ENCODE assay signal across 9 cellular contexts in the genomic region with DNA sequence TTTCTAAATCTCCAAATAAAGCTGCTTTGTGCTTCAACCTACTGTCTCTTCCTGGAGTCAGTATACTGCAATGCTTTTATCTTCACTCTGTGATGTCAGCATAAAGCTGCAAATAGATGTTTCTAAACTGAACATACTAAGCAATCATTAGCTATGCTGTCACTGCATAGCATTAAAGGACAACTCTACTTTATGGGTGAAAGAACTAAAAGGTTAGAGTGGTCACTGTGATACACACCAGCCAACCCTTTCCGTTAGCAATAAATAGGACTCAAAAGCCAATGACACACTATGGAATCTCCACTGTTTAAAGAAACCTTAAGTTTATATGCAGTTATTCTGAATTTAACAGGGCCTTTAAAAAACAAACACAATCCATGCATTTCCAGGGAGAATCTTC. TPM values are rescaled to one million over a fixed set of nuclear protein-coding genes. Genes with fewer than 3 reads are reported as not detected.
DNase-seq lines count a peak whose midpoint lies in the region; ATAC-seq and TF ChIP-seq lines count a peak whose summit lies in the region.
"Had no signal": no experiment of that assay in that cellular context is flagged by ENCODE, and none has a peak within 500 bp of the region (broad histone marks: within the 10 kb centered on the region; RNA-seq: fewer than 3 reads in every experiment).

No MANE protein-coding gene starts in this region.

- POLR2A ChIA-PET in Panc1 (lab: Charles Lee), result no interaction called here

- WGBS in esophagus squamous epithelium, 2 donors, result 18 to 22% methylated on average over 1 of the region's 1 CpG
- WGBS in psoas muscle, 3 donors, result 22 to 41% (median 25%) methylated on average over 1 of the region's 1 CpG

- intact Hi-C loops in Panc1 (cut with micrococcal nuclease; ENCODE audit: unreplicated experiment), result loop anchor here (10.0 kb wide), 1 partner anchor 253 kb away; no protein-coding TSS in a partner anchor
- intact Hi-C loops in esophagus squamous epithelium (cut with DNase I), result no loop called here
- intact Hi-C loops in psoas muscle (cut with DNase I), result loop anchor here in 1 of 2 donors (10.0 kb wide), 1 partner anchor 93 kb away; no protein-coding TSS in a partner anchor

- ATAC-seq in Panc1, result no peak
- no peak for ATAC-seq in psoas muscle

- H3K4me3 ChIP-seq in Panc1 (ENCODE audit: low read depth in 2 of 2, low read length in 2 of 2), result peak overlapping the region; percentile 91 to 95; a peak in 3 of 4 replicates
- H3K4me3 ChIP-seq in esophagus squamous epithelium, result peak overlapping the region in 3 of 4 donors; percentile 63 to 95 (median 91)
- H3K4me3 ChIP-seq in psoas muscle, result peak overlapping the region; percentile 88

- H3K36me3 ChIP-seq in Panc1 (ENCODE audit: control insufficient read depth, insufficient read depth, low read length), result peaks cover 7% of the 10 kb centered on the region; the same call in 1 of the 2 replicates
- peaks cover 0 to 12% (median 0%) of the 10 kb centered on the region in 3 donors for H3K36me3 ChIP-seq in esophagus squamous epithelium
- H3K36me3 ChIP-seq in psoas muscle (ENCODE audit: insufficient read depth in 1 of 2, low read depth in 1 of 2), result peaks cover 0 to 18% of the 10 kb centered on the region in 2 donors

- in situ Hi-C loops in Panc1 (cut with HindIII; ENCODE audit: low pct_unique_long_range_greater_than_20kb, low sequenced_read_pairs), result no loop called here

- DNase-seq in ELR (ENCODE audit: low read depth), result peak; percentile 17
- DNase-seq in Panc1 (ENCODE audit: low read depth, low spot score), result no peak
- no peak for DNase-seq in esophagus squamous epithelium (lab: John Stamatoyannopoulos, UW)
- no peak for DNase-seq in psoas muscle
- no peak for DNase-seq in NCI-H526 treated with DMSO at 0.1 percent for 48 hours (lab: John Stamatoyannopoulos, UW)
- no peak for DNase-seq in epidermal melanocyte (ENCODE audit: insufficient read length, low spot score)
- DNase-seq in GM20000 (ENCODE audit: low spot score), result no peak
- no peak for DNase-seq in NCI-H2107 treated with DMSO at 0.1 percent for 48 hours (lab: John Stamatoyannopoulos, UW; ENCODE audit: unreplicated experiment)

- H3K4me1 ChIP-seq in Panc1 (ENCODE audit: control insufficient read depth, insufficient read depth, low read length) (peaks cover 16% of the 10 kb centered on the region), esophagus squamous epithelium (peaks cover 8 to 31% (median 16%) of the 10 kb centered on the region in 3 donors), psoas muscle (peaks cover 7% of the 10 kb centered on the region)

- H3K27ac ChIP-seq in Panc1 (ENCODE audit: low read length), result peak overlapping the region; percentile 87; the same call in 1 of the 2 replicates
- peak overlapping the region in 2 of 4 donors; percentile 94 to 97 for H3K27ac ChIP-seq in esophagus squamous epithelium
- peak overlapping the region; percentile 93 for H3K27ac ChIP-seq in psoas muscle

- H3K9me3 ChIP-seq in Panc1 (ENCODE audit: control insufficient read depth, insufficient read depth, low read depth, low read length) (peaks cover 3% of the 10 kb centered on the region; the same call in 1 of the 2 replicates), esophagus squamous epithelium (peaks cover 4 to 14% (median 10%) of the 10 kb centered on the region in 3 donors), psoas muscle (peaks cover 24% of the 10 kb centered on the region)

- no TSS peak for BruUV-seq in Panc1 (replicated peaks; lab: Mats Ljungman, UMichigan)

- H3K27me3 ChIP-seq in Panc1 (ENCODE audit: control insufficient read depth, insufficient read depth, low read length), result no peaks in the 10 kb centered on the region; the same call in 1 of the 2 replicates
- no peaks in the 10 kb centered on the region for H3K27me3 ChIP-seq in esophagus squamous epithelium
- H3K27me3 ChIP-seq in psoas muscle (ENCODE audit: insufficient read depth in 3 of 3, low read length in 2 of 3), result no peaks in the 10 kb centered on the region

- TF ChIP-seq POLR2A in esophagus squamous epithelium (IDR thresholded peaks at IDR 0.05), result no peak

- no peak for TF ChIP-seq CTCF in Panc1 (IDR thresholded peaks at IDR 0.05)
- no peak for TF ChIP-seq CTCF in esophagus squamous epithelium (IDR thresholded peaks at IDR 0.05)
- TF ChIP-seq CTCF in psoas muscle (IDR thresholded peaks at IDR 0.05), result no peak
- no peak for TF ChIP-seq CTCF in GM20000 (IDR thresholded peaks at IDR 0.05; ENCODE audit: extremely low read depth, missing control alignments)

- CTCF ChIA-PET in Panc1 (lab: Charles Lee), result no interaction called here

RNA-seq across cellular contexts. Expression of a gene that starts 1.8 kb away (rescaled TPM):
- total RNA-seq in Panc1 (2021; ENCODE audit: unreplicated experiment) (14.4 TPM), esophagus squamous epithelium (10 to 100 TPM; 15.5 to 28.4 (median 23.5) TPM), psoas muscle (10 to 100 TPM; 10.5 to 16.5 (median 11.4) TPM)
- 5.0 TPM for polyA plus RNA-seq in Panc1 (2012; ENCODE audit: insufficient read length)
- polyA plus RNA-seq in psoas muscle, result 1 to 10 TPM; 1.9 to 8.9 (median 3.8) TPM

RNA-seq across cellular contexts. Expression of a gene that starts 6.9 kb away (rescaled TPM):
- total RNA-seq in Panc1 (2021; ENCODE audit: unreplicated experiment), result not detected
- not detected for polyA plus RNA-seq in Panc1 (2012; ENCODE audit: insufficient read length)
- total RNA-seq in esophagus squamous epithelium, result 1 to 10 TPM in 1 of 4 donors, under 1 TPM in 1, not detected in 2; under 0.01 to 1.3 TPM
- under 1 TPM in 2 of 4 donors, not detected in 2; 0.20 to 0.26 TPM for total RNA-seq in psoas muscle
- under 1 TPM in 1 of 3 donors, not detected in 2; 0.03 TPM for polyA plus RNA-seq in psoas muscle
- total RNA-seq: SK-MEL-5 had no signal
